In genomic region chr14:50736932-50737419, GRCh38 we compare ENCODE assay signal across 9 cellular contexts.
DNase-seq lines count a peak whose midpoint lies in the region; ATAC-seq and TF ChIP-seq lines count a peak whose summit lies in the region.
"Had no signal": no experiment of that assay in that cellular context is flagged by ENCODE, and none has a peak within 500 bp of the region (broad histone marks: within the 10 kb centered on the region; RNA-seq: fewer than 3 reads in every experiment).

No MANE protein-coding gene starts in this region.

- 74 to 87% (median 84%) methylated on average over 6 of the region's 6 CpGs for WGBS in stomach, 5 donors

- H3K4me1 ChIP-seq in stomach: peaks cover 0 to 26% (median 10%) of the 10 kb centered on the region in 4 donors

- H3K36me3 ChIP-seq in stomach: peaks cover 15 to 84% (median 77%) of the 10 kb centered on the region in 4 donors

- TF ChIP-seq POLR2A in stomach (IDR thresholded peaks at IDR 0.05): no peak

- intact Hi-C loops in stomach (cut with DNase I; ENCODE audit: low total_unique reads): no loop called here

- ATAC-seq in GM18519 (IDR thresholded peaks at IDR 0.05; ENCODE audit: low FRiP score, unreplicated experiment): peak; percentile 77
- peak; percentile 84 for ATAC-seq in GM21576 (IDR thresholded peaks at IDR 0.05; ENCODE audit: unreplicated experiment)
- peak; percentile 70 for ATAC-seq in HG03558 (IDR thresholded peaks at IDR 0.05; ENCODE audit: extremely low read depth, unreplicated experiment)
- ATAC-seq: Panc1 had no signal

- no peaks in the 10 kb centered on the region for H3K27me3 ChIP-seq in stomach

- TF ChIP-seq CTCF in stomach (IDR thresholded peaks at IDR 0.05): no peak

- H3K4me3 ChIP-seq in stomach: no peak overlapping the region

- DNase-seq in stimulated activated CD4-positive, alpha-beta T cell treated with anti-CD3 and anti-CD28 coated beads, Interleukin-12 subunit alpha, Interleukin-12 subunit beta, amount 100 ng/mL, for 48 hours (ENCODE audit: low read depth in 2 of 3, low spot score in 1 of 3): peak; percentile 30 to 41 (median 38)
- DNase-seq in SHP77 treated with DMSO at 0.1 percent for 48 hours (lab: John Stamatoyannopoulos, UW): no peak
- no peak for DNase-seq in stomach
- no peak for DNase-seq in retina
- DNase-seq in OCI-M2 (lab: John Stamatoyannopoulos, UW; ENCODE audit: unreplicated experiment): no peak

- H3K27ac ChIP-seq in stomach: no peak overlapping the region

- H3K9me3 ChIP-seq in stomach: no peaks in the 10 kb centered on the region

- TF ChIP-seq EP300 in stomach (IDR thresholded peaks at IDR 0.05): no peak

Comparison
In these comparisons a context has a peak if more than half of its experiments do, and no peak if none do; other contexts are left out.
1. DNase-seq: peak in stimulated activated CD4-positive, alpha-beta T cell treated with anti-CD3 and anti-CD28 coated beads, Interleukin-12 subunit alpha, Interleukin-12 subunit beta, amount 100 ng/mL, for 48 hours (3 of 3); none in SHP77 treated with DMSO at 0.1 percent for 48 hours (single experiment), stomach (single experiment), retina (single experiment) and OCI-M2 (single experiment).
2. Peak in every context shown above with its lines, with median percentiles within 50 percentile points of each other: ATAC-seq.